12 cellular contexts compared by ENCODE assay signal in the genomic region with DNA sequence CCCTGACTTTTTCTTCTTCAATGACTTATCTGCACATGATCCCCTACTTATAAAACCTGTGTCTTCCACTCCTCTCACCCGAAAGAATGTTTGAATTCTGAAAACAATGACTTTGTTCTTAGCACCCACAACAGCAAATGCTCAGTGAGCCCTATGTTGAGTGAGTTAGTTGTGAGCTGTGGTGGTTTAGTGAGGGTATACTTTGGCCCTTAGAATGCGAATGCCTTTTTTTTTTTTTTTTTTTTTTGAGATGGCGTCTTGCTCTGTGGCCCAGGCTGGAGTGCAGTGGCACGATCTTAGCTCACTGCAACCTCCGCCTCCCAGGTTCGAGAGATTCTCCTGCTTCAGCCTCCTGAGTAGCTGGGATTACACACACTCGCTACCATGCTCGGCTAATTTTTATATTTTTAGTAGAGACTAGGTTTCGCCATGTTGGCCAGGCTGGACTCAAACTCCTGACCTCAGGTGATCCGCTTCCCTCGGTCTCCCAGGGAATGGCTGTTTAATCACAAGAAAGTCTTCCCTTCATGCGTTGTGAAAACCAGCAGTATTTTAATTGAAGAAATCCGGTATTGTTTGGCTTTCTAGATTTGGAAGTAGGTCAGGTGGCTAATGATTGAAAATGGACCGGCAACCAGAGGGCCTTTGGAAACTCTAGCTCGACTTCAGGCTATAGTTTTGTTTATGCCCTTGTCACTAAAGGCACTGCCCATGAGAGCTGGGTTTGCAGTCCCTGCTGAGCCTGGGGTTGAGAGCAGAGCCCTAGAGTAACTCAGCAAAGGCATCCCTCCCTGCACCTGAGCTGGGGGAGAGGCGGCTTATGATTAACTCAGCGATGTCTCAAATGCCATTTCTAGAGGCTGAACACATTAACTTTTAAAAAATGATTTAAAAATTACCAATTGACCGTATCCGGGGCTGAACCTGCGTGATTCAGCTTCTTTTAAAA. TPM values are rescaled to one million over a fixed set of nuclear protein-coding genes. Genes with fewer than 3 reads are reported as not detected.
DNase-seq lines count a peak whose midpoint lies in the region; FAIRE-seq and TF ChIP-seq lines count a peak whose summit lies in the region.
"Had no signal": no experiment of that assay in that cellular context is flagged by ENCODE, and none has a peak within 500 bp of the region (broad histone marks: within the 10 kb centered on the region; RNA-seq: fewer than 3 reads in every experiment).

No MANE protein-coding gene starts in this region.

- CTCF ChIA-PET in endothelial cell of umbilical vein (lab: Charles Lee): interaction anchor here (0.7 to 4.1 kb wide), 10 partner anchors 9 to 183 kb away, joined by 3 to 30 read pairs (median 3); no protein-coding TSS in a partner anchor

- peak overlapping the region; percentile 34 for H3K4me2 ChIP-seq in endothelial cell of umbilical vein (ENCODE audit: insufficient read depth, low read length)

- H3K36me3 ChIP-seq in endothelial cell of umbilical vein (ENCODE audit: control insufficient read depth in 2 of 2, extremely low read depth in 1 of 2, insufficient read depth in 2 of 2, low read length in 2 of 2): no peaks in the 10 kb centered on the region
- no peaks in the 10 kb centered on the region for H3K36me3 ChIP-seq in neutrophil
- H3K36me3 ChIP-seq: ovary had no signal

- H3K9ac ChIP-seq in endothelial cell of umbilical vein (replicated peaks; ENCODE audit: extremely low read depth, insufficient read depth, low read length): no peak overlapping the region

- TF ChIP-seq CTCF in endothelial cell of umbilical vein (IDR thresholded peaks at IDR 0.05; ENCODE audit: extremely low read depth in 1 of 2, insufficient read depth in 1 of 2, low read depth in 1 of 2, low read length in 2 of 2) (no peak), neutrophil (IDR thresholded peaks at IDR 0.05) (no peak)

- H3K9me3 ChIP-seq in endothelial cell of umbilical vein (replicated peaks; ENCODE audit: control insufficient read depth, insufficient read depth, low read length): no peaks in the 10 kb centered on the region
- no peaks in the 10 kb centered on the region for H3K9me3 ChIP-seq in neutrophil
- H3K9me3 ChIP-seq: ovary had no signal

- peak; percentile 66 for DNase-seq in ACHN
- DNase-seq in HK-2 (ENCODE audit: unreplicated experiment): peak; percentile 22
- DNase-seq in endothelial cell of umbilical vein (ENCODE audit: low read depth, low spot score): no peak
- no peak for DNase-seq in amygdala (lab: John Stamatoyannopoulos, UW)
- DNase-seq in epidermal melanocyte (ENCODE audit: insufficient read length, low spot score): no peak
- DNase-seq in stimulated activated CD4-positive, alpha-beta T cell treated with anti-CD3 and anti-CD28 coated beads, Interleukin-2, amount 100 ng/mL, for 24 hours: no peak
- no peak for DNase-seq in NCI-H446 (lab: John Stamatoyannopoulos, UW)
- DNase-seq: activated CD4-positive, alpha-beta memory T cell treated with anti-CD3 and anti-CD28 coated beads for 36 hours; effector memory CD8-positive, alpha-beta T cell; NCI-H1930; ovary had no signal

- no TSS peak for BruUV-seq in endothelial cell of umbilical vein (replicated peaks; lab: Mats Ljungman, UMichigan)

- peak; percentile 50 for FAIRE-seq in endothelial cell of umbilical vein (lab: Jason Lieb, UNC)

- H4K20me1 ChIP-seq in endothelial cell of umbilical vein (replicated peaks; ENCODE audit: control insufficient read depth, extremely low read depth, insufficient read depth, low read length): no peaks in the 10 kb centered on the region

- H3K9me1 ChIP-seq in endothelial cell of umbilical vein (replicated peaks; ENCODE audit: control insufficient read depth, extremely low read depth, insufficient read depth, low read length): no peaks in the 10 kb centered on the region

- H2AFZ ChIP-seq in endothelial cell of umbilical vein (ENCODE audit: low read depth, low read length): no peak overlapping the region

- intact Hi-C loops in endothelial cell of umbilical vein (cut with micrococcal nuclease): no loop called here

- dilution Hi-C loops in endothelial cell of umbilical vein (cut with MboI; ENCODE audit: extremely low pct_ligation_motif_present, low sequenced_read_pairs): no loop called here

- H3K27ac ChIP-seq in endothelial cell of umbilical vein (ENCODE audit: insufficient read depth, low read depth, low read length): no peak overlapping the region
- H3K27ac ChIP-seq in neutrophil: peak overlapping the region; percentile 94

- H3K79me2 ChIP-seq in endothelial cell of umbilical vein (ENCODE audit: control insufficient read depth, insufficient read depth, low read length): peaks cover 19% of the 10 kb centered on the region

- in situ Hi-C loops in ACHN (cut with HindIII; ENCODE audit: low pct_ligation_motif_present, low pct_unique_long_range_greater_than_20kb, low sequenced_read_pairs): no loop called here

- H3K27me3 ChIP-seq in endothelial cell of umbilical vein (ENCODE audit: control insufficient read depth in 2 of 2, insufficient read depth in 2 of 2, low read length in 2 of 2) (no peaks in the 10 kb centered on the region), neutrophil (no peaks in the 10 kb centered on the region)
- H3K27me3 ChIP-seq: ovary had no signal

- POLR2A ChIA-PET in endothelial cell of umbilical vein (lab: Charles Lee): no interaction called here

- no peak for TF ChIP-seq POLR2A in endothelial cell of umbilical vein (IDR thresholded peaks at IDR 0.05; ENCODE audit: low read depth, low read length)

- H3K4me3 ChIP-seq in endothelial cell of umbilical vein (replicated peaks in 1 of 3; ENCODE audit: insufficient read depth in 1 of 3, low read depth in 1 of 3, low read length in 3 of 3): no peak overlapping the region
- no peak overlapping the region for H3K4me3 ChIP-seq in neutrophil (ENCODE audit: low read depth in 1 of 2, low read length in 1 of 2)
- H3K4me3 ChIP-seq: ovary had no signal

- H3K4me1 ChIP-seq in endothelial cell of umbilical vein (ENCODE audit: control insufficient read depth, extremely low read depth, insufficient read depth, low read length): peaks cover 23% of the 10 kb centered on the region
- H3K4me1 ChIP-seq in neutrophil (ENCODE audit: control insufficient read depth in 1 of 2, insufficient read depth in 1 of 2, low read depth in 1 of 2, low read length in 1 of 2): peaks cover 69 to 70% of the 10 kb centered on the region in 2 experiments

TF ChIP-seq in endothelial cell of umbilical vein, 7 proteins besides CTCF, POLR2A, EP300 and RAD21:
- no peak for TF ChIP-seq MYC (IDR thresholded peaks at IDR 0.05; ENCODE audit: low read depth, low read length)
- TF ChIP-seq POLR2AphosphoS5 (IDR thresholded peaks at IDR 0.05; ENCODE audit: insufficient read depth, low read depth, low read length): no peak
- TF ChIP-seq, protein P1, sequence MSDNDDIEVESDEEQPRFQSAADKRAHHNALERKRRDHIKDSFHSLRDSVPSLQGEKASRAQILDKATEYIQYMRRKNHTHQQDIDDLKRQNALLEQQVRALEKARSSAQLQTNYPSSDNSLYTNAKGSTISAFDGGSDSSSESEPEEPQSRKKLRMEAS (IDR thresholded peaks at IDR 0.05; ENCODE audit: insufficient read depth, insufficient read length): no peak
- no peak for TF ChIP-seq FOS (IDR thresholded peaks at IDR 0.05; ENCODE audit: borderline replicate concordance, insufficient read depth, low read length)
- no peak for TF ChIP-seq JUN (IDR thresholded peaks at IDR 0.05; ENCODE audit: borderline replicate concordance, insufficient read depth, insufficient read length, low read depth)
- no peak for TF ChIP-seq EZH2 (IDR thresholded peaks at IDR 0.05; ENCODE audit: borderline replicate concordance, low read depth, low read length, severe bottlenecking)
- TF ChIP-seq GATA2 (IDR thresholded peaks at IDR 0.05; ENCODE audit: insufficient read depth, insufficient read length, low read depth, low read length): no peak
TF ChIP-seq in endothelial cell of umbilical vein: peak in this region for 0.

RNA-seq across cellular contexts. Expression of a gene that starts 41.3 kb away (rescaled TPM):
- 45.0 and 49.8 TPM in 2 replicates for total RNA-seq in endothelial cell of umbilical vein
- 13.8 and 15.5 TPM in 2 replicates for polyA plus RNA-seq in endothelial cell of umbilical vein
- polyA plus RNA-seq in endothelial cell of umbilical vein (2011; cell fraction: cytosol; rRNA removed): 17.9 and 19.9 TPM in 2 replicates
- 16.9 and 19.5 TPM in 2 replicates for polyA plus RNA-seq in endothelial cell of umbilical vein (2011; cell fraction: nucleus; rRNA removed)
- polyA plus RNA-seq in endothelial cell of umbilical vein (2012): 19.4 and 27.6 TPM in 2 replicates
- polyA minus RNA-seq in endothelial cell of umbilical vein: 23.4 and 25.3 TPM in 2 replicates
- polyA minus RNA-seq in endothelial cell of umbilical vein (2011; cell fraction: cytosol; rRNA and poly(A)+ RNA removed): 16.7 TPM
- polyA minus RNA-seq in endothelial cell of umbilical vein (2011; cell fraction: nucleus; rRNA and poly(A)+ RNA removed): 41.8 and 46.6 TPM in 2 replicates

Comparison
In these comparisons a context has a peak if more than half of its experiments do, and no peak if none do; other contexts are left out.
1. DNase-seq: peak in ACHN (single experiment) and HK-2 (single experiment); none in endothelial cell of umbilical vein (single experiment), amygdala (0 of 56), epidermal melanocyte (single experiment), stimulated activated CD4-positive, alpha-beta T cell treated with anti-CD3 and anti-CD28 coated beads, Interleukin-2, amount 100 ng/mL, for 24 hours (0 of 2) and NCI-H446 (0 of 2).